In genomic region chr2:75609937-75610508, GRCh38 we compare ENCODE assay signal across 22 cellular contexts. TPM values are rescaled to one million over a fixed set of nuclear protein-coding genes. Genes with fewer than 3 reads are reported as not detected.
"Had no signal": no experiment of that assay in that cellular context is flagged by ENCODE, and none has a peak within 500 bp of the region (broad histone marks: within the 10 kb centered on the region; RNA-seq: fewer than 3 reads in every experiment).

No MANE protein-coding gene starts in this region.

- H3K9me3 ChIP-seq: esophagus squamous epithelium, spleen, thoracic aorta, upper lobe of right lung had no signal

- H3K4me1 Mint-ChIP-seq: activated CD4-positive, alpha-beta T cell treated with anti-CD3 and anti-CD28 coated beads, Interleukin-2, amount 10 ng/mL, durations not matched to agents 7 days and 5 days; activated naive CD4-positive, alpha-beta T cell treated with anti-CD3 and anti-CD28 coated beads, Interleukin-2, amount 10 ng/mL, durations not matched to agents 7 days and 5 days had no signal

- H3K27ac ChIP-seq: esophagus squamous epithelium, spleen, thoracic aorta, upper lobe of right lung had no signal

- H3K4me1 ChIP-seq: upper lobe of right lung had no signal

- H3K36me3 ChIP-seq: esophagus squamous epithelium, spleen, thoracic aorta, upper lobe of right lung had no signal

- DNase-seq: activated CD4-positive, alpha-beta T cell treated with anti-CD3 and anti-CD28 coated beads, Interleukin-2, amount 10 ng/mL, durations not matched to agents 7 days and 5 days; activated CD8-positive, alpha-beta T cell treated with anti-CD3 and anti-CD28 coated beads, Interleukin-2, amount 10 ng/mL, durations not matched to agents 7 days and 5 days; activated naive CD4-positive, alpha-beta T cell treated with anti-CD3 and anti-CD28 coated beads, Interleukin-2, amount 10 ng/mL, durations not matched to agents 7 days and 5 days; activated naive CD8-positive, alpha-beta T cell treated with anti-CD3 and anti-CD28 coated beads, Interleukin-2, amount 50 U/mL, for 24 hours; activated T-cell treated with anti-CD3 and anti-CD28 coated beads, Interleukin-2, amount 50 U/mL, for 4 hours; aorta; cerebellar nuclear complex; effector CD8-positive, alpha-beta T cell; esophagus squamous epithelium; foreskin fibroblast; glutamatergic neuron; hippocampal formation; islet precursor cell; natural killer cell; posterior cingulate gyrus; spleen; stimulated activated CD4-positive, alpha-beta T cell treated with anti-CD3 and anti-CD28 coated beads, Interleukin-4, amount 100 ng/mL, for 4 hours; T1000; upper lobe of right lung had no signal

- H3K4me3 Mint-ChIP-seq: activated CD4-positive, alpha-beta T cell treated with anti-CD3 and anti-CD28 coated beads, Interleukin-2, amount 10 ng/mL, durations not matched to agents 7 days and 5 days; activated CD8-positive, alpha-beta T cell treated with anti-CD3 and anti-CD28 coated beads, Interleukin-2, amount 10 ng/mL, durations not matched to agents 7 days and 5 days; activated naive CD4-positive, alpha-beta T cell treated with anti-CD3 and anti-CD28 coated beads, Interleukin-2, amount 10 ng/mL, durations not matched to agents 7 days and 5 days; activated naive CD8-positive, alpha-beta T cell treated with anti-CD3 and anti-CD28 coated beads, Interleukin-2, amount 50 U/mL, for 24 hours; activated T-cell treated with anti-CD3 and anti-CD28 coated beads, Interleukin-2, amount 50 U/mL, for 4 hours; natural killer cell; stimulated activated memory B cell treated with anti-CD40 and anti-IgM and Interleukin-4, amounts not matched to agents 10 μg/mL and 1 μg/mL and 100 μg/mL, for 72 hours had no signal

- H3K9me3 Mint-ChIP-seq: activated CD4-positive, alpha-beta T cell treated with anti-CD3 and anti-CD28 coated beads, Interleukin-2, amount 10 ng/mL, durations not matched to agents 7 days and 5 days; activated naive CD4-positive, alpha-beta T cell treated with anti-CD3 and anti-CD28 coated beads, Interleukin-2, amount 10 ng/mL, durations not matched to agents 7 days and 5 days; activated naive CD8-positive, alpha-beta T cell treated with anti-CD3 and anti-CD28 coated beads, Interleukin-2, amount 50 U/mL, for 24 hours; activated T-cell treated with anti-CD3 and anti-CD28 coated beads, Interleukin-2, amount 50 U/mL, for 4 hours; natural killer cell; stimulated activated memory B cell treated with anti-CD40 and anti-IgM and Interleukin-4, amounts not matched to agents 10 μg/mL and 1 μg/mL and 100 μg/mL, for 72 hours had no signal

- H3K4me3 ChIP-seq: esophagus squamous epithelium, lung, spleen, thoracic aorta, upper lobe of right lung had no signal

- H3K36me3 Mint-ChIP-seq: activated naive CD4-positive, alpha-beta T cell treated with anti-CD3 and anti-CD28 coated beads, Interleukin-2, amount 10 ng/mL, durations not matched to agents 7 days and 5 days; natural killer cell; stimulated activated memory B cell treated with anti-CD40 and anti-IgM and Interleukin-4, amounts not matched to agents 10 μg/mL and 1 μg/mL and 100 μg/mL, for 72 hours had no signal

- H3K27ac Mint-ChIP-seq: activated CD4-positive, alpha-beta T cell treated with anti-CD3 and anti-CD28 coated beads, Interleukin-2, amount 10 ng/mL, durations not matched to agents 7 days and 5 days; activated CD8-positive, alpha-beta T cell treated with anti-CD3 and anti-CD28 coated beads, Interleukin-2, amount 10 ng/mL, durations not matched to agents 7 days and 5 days; activated naive CD4-positive, alpha-beta T cell treated with anti-CD3 and anti-CD28 coated beads, Interleukin-2, amount 10 ng/mL, durations not matched to agents 7 days and 5 days; activated naive CD8-positive, alpha-beta T cell treated with anti-CD3 and anti-CD28 coated beads, Interleukin-2, amount 50 U/mL, for 24 hours; natural killer cell; stimulated activated memory B cell treated with anti-CD40 and anti-IgM and Interleukin-4, amounts not matched to agents 10 μg/mL and 1 μg/mL and 100 μg/mL, for 72 hours had no signal

RNA-seq across cellular contexts. Expression of gene EVA1A, which starts 49.3 kb away (rescaled TPM):
- total RNA-seq: activated CD8-positive, alpha-beta T cell treated with anti-CD3 and anti-CD28 coated beads, Interleukin-2, amount 10 ng/mL, durations not matched to agents 7 days and 5 days; natural killer cell had no signal
